In genomic region chr2:27086090-27086721, GRCh38 we compare ENCODE assay signal across 8 cellular contexts. TPM values are rescaled to one million over a fixed set of nuclear protein-coding genes. Genes with fewer than 3 reads are reported as not detected.
DNase-seq lines count a peak whose midpoint lies in the region; ATAC-seq and TF ChIP-seq lines count a peak whose summit lies in the region.

No MANE protein-coding gene starts in this region.

- peak overlapping the region; percentile 92 for H3K27ac Mint-ChIP-seq in chondrocyte (ENCODE audit: unreplicated experiment)

- H3K4me3 Mint-ChIP-seq in chondrocyte (ENCODE audit: unreplicated experiment), result peak overlapping the region; percentile 73

- H3K27me3 ChIP-seq in BE2C, result no peaks in the 10 kb centered on the region

- peak; percentile 61 for TF ChIP-seq POLR2A in GM19193 (IDR thresholded peaks at IDR 0.05; ENCODE audit: extremely low read depth, insufficient read depth, insufficient read length)

- H3K27me3 Mint-ChIP-seq in chondrocyte (ENCODE audit: low read depth), result no peaks in the 10 kb centered on the region

- peaks cover 3% of the 10 kb centered on the region for H3K36me3 Mint-ChIP-seq in chondrocyte (ENCODE audit: low read depth)

- peak; percentile 97 for DNase-seq in BE2C
- peak; percentile 76 for DNase-seq in NCI-H446 treated with DMSO at 0.1 percent for 48 hours (lab: John Stamatoyannopoulos, UW)
- peak; percentile 94 to 97 for DNase-seq in activated CD4-positive, alpha-beta T cell treated with anti-CD3 and anti-CD28 coated beads for 24 hours (ENCODE audit: low read depth in 2 of 2)
- DNase-seq in chondrocyte (ENCODE audit: low spot score), result no peak
- peak; percentile 92 for DNase-seq in kidney tubule cell (ENCODE audit: low spot score)
- peak; percentile 97 to 98 for DNase-seq in stimulated activated CD4-positive, alpha-beta T cell treated with anti-CD3 and anti-CD28 coated beads, Interleukin-1b, Interleukin-23, amount 100 ng/mL, for 1 hour (ENCODE audit: low read depth in 2 of 2)

- H3K9me3 Mint-ChIP-seq in chondrocyte (ENCODE audit: low read depth), result no peaks in the 10 kb centered on the region

- peaks cover 18% of the 10 kb centered on the region for H3K36me3 ChIP-seq in BE2C

- TF ChIP-seq CTCF in BE2C (IDR thresholded peaks at IDR 0.05; ENCODE audit: low read depth, low read length) (peak; percentile 61), chondrocyte (IDR thresholded peaks at IDR 0.05) (peak; percentile 86)

- H3K4me1 ChIP-seq in BE2C, result peaks cover 12% of the 10 kb centered on the region

- peak overlapping the region; percentile 61 for H3K4me3 ChIP-seq in BE2C (ENCODE audit: low read depth, low read length)

- peak; percentile 58 for ATAC-seq in HG03378 (IDR thresholded peaks at IDR 0.05; ENCODE audit: unreplicated experiment)

- peaks cover 19% of the 10 kb centered on the region for H3K4me1 Mint-ChIP-seq in chondrocyte (ENCODE audit: low read depth)

- H3K9me3 ChIP-seq in BE2C, result no peaks in the 10 kb centered on the region

RNA-seq across cellular contexts. Expression of gene KHK, which starts 0.4 kb away (rescaled TPM):
- polyA plus RNA-seq in BE2C (2012; ENCODE audit: insufficient read depth, insufficient read length, low read depth), result 9.2 TPM
- total RNA-seq in chondrocyte, result 1.2 to 1.9 TPM (median 1.3 TPM) in 3 replicates

RNA-seq across cellular contexts. Expression of gene EMILIN1, which starts 7.8 kb away (rescaled TPM):
- 295 TPM for polyA plus RNA-seq in BE2C (2012; ENCODE audit: insufficient read depth, insufficient read length, low read depth)
- total RNA-seq in chondrocyte, result 180 to 235 TPM (median 182 TPM) in 3 replicates

RNA-seq across cellular contexts. Expression of gene OST4, which starts 14.8 kb away (rescaled TPM):
- polyA plus RNA-seq in BE2C (2012; ENCODE audit: insufficient read depth, insufficient read length, low read depth), result 1,823 TPM
- total RNA-seq in chondrocyte, result 473 to 494 TPM (median 478 TPM) in 3 replicates

RNA-seq across cellular contexts. Expression of gene CGREF1, which starts 32.7 kb away (rescaled TPM):
- polyA plus RNA-seq in BE2C (2012; ENCODE audit: insufficient read depth, insufficient read length, low read depth), result 72.7 TPM
- 9.6 to 15.9 TPM (median 13.5 TPM) in 3 replicates for total RNA-seq in chondrocyte

RNA-seq across cellular contexts. Expression of gene AGBL5, which starts 34.7 kb away (rescaled TPM):
- polyA plus RNA-seq in BE2C (2012; ENCODE audit: insufficient read depth, insufficient read length, low read depth), result 40.9 TPM
- total RNA-seq in chondrocyte, result 14.0 to 31.8 TPM (median 16.3 TPM) in 3 replicates
